ENCODE assay signal across 2 cellular contexts in the genomic region with DNA sequence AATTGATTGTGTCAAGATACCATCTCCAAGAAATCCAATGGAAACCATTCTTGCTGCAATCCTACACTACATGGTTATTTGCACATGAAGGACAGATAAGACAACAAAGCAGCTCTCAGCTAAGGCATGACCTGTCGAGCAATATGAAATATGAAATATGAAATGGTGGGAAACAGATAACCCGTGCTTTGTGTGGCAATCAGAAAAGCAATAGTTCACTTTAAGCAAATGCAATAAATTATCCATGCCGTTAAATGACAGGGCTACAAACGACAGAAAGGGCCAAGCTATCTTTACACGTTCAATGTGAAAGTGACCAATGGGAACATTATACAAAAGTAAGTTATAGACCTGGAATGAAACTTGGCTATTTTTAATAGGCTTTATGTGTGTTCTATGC.
TF ChIP-seq lines count a peak whose summit lies in the region.

No MANE protein-coding gene starts in this region.

TF ChIP-seq in HepG2, 621 proteins besides CTCF, POLR2A, EP300 and RAD21 (continues in another document):
- TF ChIP-seq CC2D1A (CRISPR knock-in tag; IDR thresholded peaks at IDR 0.05) (no peak), ZNF781 (CRISPR knock-in tag; IDR thresholded peaks at IDR 0.05; ENCODE audit: borderline replicate concordance, not compliant biosample characterization) (no peak), RELA (CRISPR knock-in tag; IDR thresholded peaks at IDR 0.05) (no peak), ZNF383 (CRISPR knock-in tag; IDR thresholded peaks at IDR 0.05; ENCODE audit: borderline replicate concordance) (no peak), ZNF557 (CRISPR knock-in tag; IDR thresholded peaks at IDR 0.05) (no peak), IRX3 (CRISPR knock-in tag; IDR thresholded peaks at IDR 0.05; ENCODE audit: borderline replicate concordance, low read depth) (no peak), ZNF562 (CRISPR knock-in tag; IDR thresholded peaks at IDR 0.05; ENCODE audit: borderline replicate concordance) (no peak), ZNF350 (CRISPR knock-in tag; IDR thresholded peaks at IDR 0.05; ENCODE audit: borderline replicate concordance, low read depth) (no peak), TCF7 (IDR thresholded peaks at IDR 0.05; ENCODE audit: low read depth) (no peak), DNMT1 (CRISPR knock-in tag; IDR thresholded peaks at IDR 0.05) (no peak)
- TF ChIP-seq, protein P1, sequence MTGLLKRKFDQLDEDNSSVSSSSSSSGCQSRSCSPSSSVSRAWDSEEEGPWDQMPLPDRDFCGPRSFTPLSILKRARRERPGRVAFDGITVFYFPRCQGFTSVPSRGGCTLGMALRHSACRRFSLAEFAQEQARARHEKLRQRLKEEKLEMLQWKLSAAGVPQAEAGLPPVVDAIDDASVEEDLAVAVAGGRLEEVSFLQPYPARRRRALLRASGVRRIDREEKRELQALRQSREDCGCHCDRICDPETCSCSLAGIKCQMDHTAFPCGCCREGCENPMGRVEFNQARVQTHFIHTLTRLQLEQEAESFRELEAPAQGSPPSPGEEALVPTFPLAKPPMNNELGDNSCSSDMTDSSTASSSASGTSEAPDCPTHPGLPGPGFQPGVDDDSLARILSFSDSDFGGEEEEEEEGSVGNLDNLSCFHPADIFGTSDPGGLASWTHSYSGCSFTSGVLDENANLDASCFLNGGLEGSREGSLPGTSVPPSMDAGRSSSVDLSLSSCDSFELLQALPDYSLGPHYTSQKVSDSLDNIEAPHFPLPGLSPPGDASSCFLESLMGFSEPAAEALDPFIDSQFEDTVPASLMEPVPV (CRISPR knock-in tag; IDR thresholded peaks at IDR 0.05) = no peak
- TF ChIP-seq, protein P2, sequence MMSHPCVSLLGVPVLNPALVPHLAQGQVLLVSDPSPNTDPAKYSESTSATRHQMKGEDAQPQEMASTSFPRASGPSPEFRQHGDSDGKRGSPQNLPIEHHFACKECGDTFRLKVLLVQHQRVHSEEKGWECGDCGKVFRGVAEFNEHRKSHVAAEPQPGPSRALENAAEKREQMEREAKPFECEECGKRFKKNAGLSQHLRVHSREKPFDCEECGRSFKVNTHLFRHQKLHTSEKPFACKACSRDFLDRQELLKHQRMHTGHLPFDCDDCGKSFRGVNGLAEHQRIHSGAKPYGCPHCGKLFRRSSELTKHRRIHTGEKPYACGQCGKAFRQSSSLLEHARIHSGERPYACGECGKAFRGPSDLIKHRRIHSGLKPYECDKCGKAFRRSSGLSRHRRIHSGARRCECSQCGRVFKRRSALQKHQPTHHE (CRISPR knock-in tag; IDR thresholded peaks at IDR 0.05; ENCODE audit: borderline replicate concordance) = no peak
- TF ChIP-seq, protein P3, sequence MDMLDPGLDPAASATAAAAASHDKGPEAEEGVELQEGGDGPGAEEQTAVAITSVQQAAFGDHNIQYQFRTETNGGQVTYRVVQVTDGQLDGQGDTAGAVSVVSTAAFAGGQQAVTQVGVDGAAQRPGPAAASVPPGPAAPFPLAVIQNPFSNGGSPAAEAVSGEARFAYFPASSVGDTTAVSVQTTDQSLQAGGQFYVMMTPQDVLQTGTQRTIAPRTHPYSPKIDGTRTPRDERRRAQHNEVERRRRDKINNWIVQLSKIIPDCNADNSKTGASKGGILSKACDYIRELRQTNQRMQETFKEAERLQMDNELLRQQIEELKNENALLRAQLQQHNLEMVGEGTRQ (IDR thresholded peaks at IDR 0.05; ENCODE audit: low read depth, low read length) = no peak
- TF ChIP-seq, protein P3 (CRISPR knock-in tag; IDR thresholded peaks at IDR 0.05; ENCODE audit: borderline replicate concordance) = no peak
- TF ChIP-seq, protein P4, sequence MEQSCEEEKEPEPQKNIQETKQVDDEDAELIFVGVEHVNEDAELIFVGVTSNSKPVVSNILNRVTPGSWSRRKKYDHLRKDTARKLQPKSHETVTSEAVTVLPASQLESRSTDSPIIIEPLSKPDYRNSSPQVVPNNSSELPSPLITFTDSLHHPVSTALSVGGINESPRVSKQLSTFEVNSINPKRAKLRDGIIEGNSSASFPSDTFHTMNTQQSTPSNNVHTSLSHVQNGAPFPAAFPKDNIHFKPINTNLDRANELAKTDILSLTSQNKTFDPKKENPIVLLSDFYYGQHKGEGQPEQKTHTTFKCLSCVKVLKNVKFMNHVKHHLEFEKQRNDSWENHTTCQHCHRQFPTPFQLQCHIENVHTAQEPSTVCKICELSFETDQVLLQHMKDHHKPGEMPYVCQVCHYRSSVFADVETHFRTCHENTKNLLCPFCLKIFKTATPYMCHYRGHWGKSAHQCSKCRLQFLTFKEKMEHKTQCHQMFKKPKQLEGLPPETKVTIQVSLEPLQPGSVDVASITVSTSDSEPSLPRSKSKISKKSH (CRISPR knock-in tag; IDR thresholded peaks at IDR 0.05; ENCODE audit: borderline replicate concordance) = no peak
- TF ChIP-seq, protein P5, sequence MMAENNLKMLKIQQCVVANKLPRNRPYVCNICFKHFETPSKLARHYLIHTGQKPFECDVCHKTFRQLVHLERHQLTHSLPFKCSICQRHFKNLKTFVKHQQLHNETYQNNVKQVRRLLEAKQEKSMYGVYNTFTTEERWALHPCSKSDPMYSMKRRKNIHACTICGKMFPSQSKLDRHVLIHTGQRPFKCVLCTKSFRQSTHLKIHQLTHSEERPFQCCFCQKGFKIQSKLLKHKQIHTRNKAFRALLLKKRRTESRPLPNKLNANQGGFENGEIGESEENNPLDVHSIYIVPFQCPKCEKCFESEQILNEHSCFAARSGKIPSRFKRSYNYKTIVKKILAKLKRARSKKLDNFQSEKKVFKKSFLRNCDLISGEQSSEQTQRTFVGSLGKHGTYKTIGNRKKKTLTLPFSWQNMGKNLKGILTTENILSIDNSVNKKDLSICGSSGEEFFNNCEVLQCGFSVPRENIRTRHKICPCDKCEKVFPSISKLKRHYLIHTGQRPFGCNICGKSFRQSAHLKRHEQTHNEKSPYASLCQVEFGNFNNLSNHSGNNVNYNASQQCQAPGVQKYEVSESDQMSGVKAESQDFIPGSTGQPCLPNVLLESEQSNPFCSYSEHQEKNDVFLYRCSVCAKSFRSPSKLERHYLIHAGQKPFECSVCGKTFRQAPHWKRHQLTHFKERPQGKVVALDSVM (CRISPR knock-in tag; IDR thresholded peaks at IDR 0.05) = no peak
- TF ChIP-seq, protein P6, sequence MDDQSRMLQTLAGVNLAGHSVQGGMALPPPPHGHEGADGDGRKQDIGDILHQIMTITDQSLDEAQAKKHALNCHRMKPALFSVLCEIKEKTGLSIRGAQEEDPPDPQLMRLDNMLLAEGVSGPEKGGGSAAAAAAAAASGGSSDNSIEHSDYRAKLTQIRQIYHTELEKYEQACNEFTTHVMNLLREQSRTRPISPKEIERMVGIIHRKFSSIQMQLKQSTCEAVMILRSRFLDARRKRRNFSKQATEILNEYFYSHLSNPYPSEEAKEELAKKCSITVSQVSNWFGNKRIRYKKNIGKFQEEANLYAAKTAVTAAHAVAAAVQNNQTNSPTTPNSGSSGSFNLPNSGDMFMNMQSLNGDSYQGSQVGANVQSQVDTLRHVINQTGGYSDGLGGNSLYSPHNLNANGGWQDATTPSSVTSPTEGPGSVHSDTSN (CRISPR knock-in tag; IDR thresholded peaks at IDR 0.05; ENCODE audit: borderline replicate concordance) = no peak

TF ChIP-seq in neural cell, 6 proteins besides CTCF, POLR2A, EP300 and RAD21:
- TF ChIP-seq SMC3 (conservative IDR thresholded peaks at IDR 0.05; ENCODE audit: poor library complexity) (no peak), EZH2 (IDR thresholded peaks at IDR 0.05; ENCODE audit: borderline replicate concordance, insufficient read depth, low read length, poor library complexity, severe bottlenecking) (no peak), MXI1 (conservative IDR thresholded peaks at IDR 0.05; ENCODE audit: poor library complexity, severe bottlenecking) (no peak), TAF1 (IDR thresholded peaks at IDR 0.05; ENCODE audit: low read depth) (no peak), POLR2AphosphoS5 (IDR thresholded peaks at IDR 0.05) (peak; percentile 35)
- TF ChIP-seq, protein P7, sequence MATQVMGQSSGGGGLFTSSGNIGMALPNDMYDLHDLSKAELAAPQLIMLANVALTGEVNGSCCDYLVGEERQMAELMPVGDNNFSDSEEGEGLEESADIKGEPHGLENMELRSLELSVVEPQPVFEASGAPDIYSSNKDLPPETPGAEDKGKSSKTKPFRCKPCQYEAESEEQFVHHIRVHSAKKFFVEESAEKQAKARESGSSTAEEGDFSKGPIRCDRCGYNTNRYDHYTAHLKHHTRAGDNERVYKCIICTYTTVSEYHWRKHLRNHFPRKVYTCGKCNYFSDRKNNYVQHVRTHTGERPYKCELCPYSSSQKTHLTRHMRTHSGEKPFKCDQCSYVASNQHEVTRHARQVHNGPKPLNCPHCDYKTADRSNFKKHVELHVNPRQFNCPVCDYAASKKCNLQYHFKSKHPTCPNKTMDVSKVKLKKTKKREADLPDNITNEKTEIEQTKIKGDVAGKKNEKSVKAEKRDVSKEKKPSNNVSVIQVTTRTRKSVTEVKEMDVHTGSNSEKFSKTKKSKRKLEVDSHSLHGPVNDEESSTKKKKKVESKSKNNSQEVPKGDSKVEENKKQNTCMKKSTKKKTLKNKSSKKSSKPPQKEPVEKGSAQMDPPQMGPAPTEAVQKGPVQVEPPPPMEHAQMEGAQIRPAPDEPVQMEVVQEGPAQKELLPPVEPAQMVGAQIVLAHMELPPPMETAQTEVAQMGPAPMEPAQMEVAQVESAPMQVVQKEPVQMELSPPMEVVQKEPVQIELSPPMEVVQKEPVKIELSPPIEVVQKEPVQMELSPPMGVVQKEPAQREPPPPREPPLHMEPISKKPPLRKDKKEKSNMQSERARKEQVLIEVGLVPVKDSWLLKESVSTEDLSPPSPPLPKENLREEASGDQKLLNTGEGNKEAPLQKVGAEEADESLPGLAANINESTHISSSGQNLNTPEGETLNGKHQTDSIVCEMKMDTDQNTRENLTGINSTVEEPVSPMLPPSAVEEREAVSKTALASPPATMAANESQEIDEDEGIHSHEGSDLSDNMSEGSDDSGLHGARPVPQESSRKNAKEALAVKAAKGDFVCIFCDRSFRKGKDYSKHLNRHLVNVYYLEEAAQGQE (IDR thresholded peaks at IDR 0.05; ENCODE audit: borderline replicate concordance) = no peak
